ENCODE assay signal across 13 cellular contexts in the genomic region with DNA sequence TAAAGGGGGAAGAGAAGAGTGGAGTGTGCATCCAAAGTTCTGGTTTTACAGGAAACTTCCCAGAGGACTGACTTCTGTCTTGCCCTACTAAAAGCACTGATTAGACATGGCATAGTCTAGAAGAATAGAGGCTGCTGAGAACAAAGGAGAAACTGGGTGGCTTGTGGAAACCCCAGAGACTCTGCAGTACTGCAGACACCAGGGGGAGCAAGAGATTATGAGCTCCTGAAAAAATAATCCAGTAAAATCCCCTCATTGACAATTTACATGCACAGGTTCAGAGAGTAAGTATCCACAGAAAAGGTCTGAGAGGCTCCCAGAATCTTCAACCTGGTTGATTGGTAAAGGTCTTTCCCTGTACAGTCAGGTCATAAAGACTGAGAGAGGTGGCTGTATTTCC. TPM values are rescaled to one million over a fixed set of nuclear protein-coding genes. Genes with fewer than 3 reads are reported as not detected.
DNase-seq lines count a peak whose midpoint lies in the region; ATAC-seq and TF ChIP-seq lines count a peak whose summit lies in the region.
"Had no signal": no experiment of that assay in that cellular context is flagged by ENCODE, and none has a peak within 500 bp of the region (broad histone marks: within the 10 kb centered on the region; RNA-seq: fewer than 3 reads in every experiment).

No MANE protein-coding gene starts in this region.

- peak overlapping the region; percentile 79 for H3K27ac Mint-ChIP-seq in glutamatergic neuron (ENCODE audit: unreplicated experiment)
- H3K27ac Mint-ChIP-seq in CD4-positive, alpha-beta T cell: no peak overlapping the region
- H3K27ac Mint-ChIP-seq: naive thymus-derived CD8-positive, alpha-beta T cell had no signal

- H3K9me3 Mint-ChIP-seq in glutamatergic neuron (ENCODE audit: unreplicated experiment): peaks cover 7% of the 10 kb centered on the region
- H3K9me3 Mint-ChIP-seq in CD4-positive, alpha-beta T cell: peaks cover 9% of the 10 kb centered on the region

- no peak overlapping the region for H3K9ac ChIP-seq in PC-3 (ENCODE audit: low read length)

- no peak for ATAC-seq in PC-3
- ATAC-seq in CD4-positive, alpha-beta T cell (ENCODE audit: poor library complexity): no peak
- no peak for ATAC-seq in GM21447 (IDR thresholded peaks at IDR 0.05; ENCODE audit: unreplicated experiment)
- ATAC-seq: naive thymus-derived CD8-positive, alpha-beta T cell had no signal

- H3K4me3 ChIP-seq in GM12875 (ENCODE audit: low read depth, low read length): no peak overlapping the region
- H3K4me3 ChIP-seq in PC-3 (ENCODE audit: low read length): no peak overlapping the region
- H3K4me3 ChIP-seq: MG63 had no signal

- POLR2A ChIA-PET in PC-3 (lab: Charles Lee; ENCODE audit: unreplicated experiment): no interaction called here
- POLR2A ChIA-PET in CD4-positive, alpha-beta T cell (lab: Charles Lee): no interaction called here

- H3K27ac ChIP-seq in 22Rv1 (no peak overlapping the region), PC-3 (ENCODE audit: low read length) (no peak overlapping the region)
- no peak overlapping the region for H3K27ac ChIP-seq in CD4-positive, alpha-beta T cell (ENCODE audit: low read depth, low read length)

- H4K20me1 ChIP-seq in PC-3 (ENCODE audit: low read length): no peaks in the 10 kb centered on the region

- no peaks in the 10 kb centered on the region for H3K36me3 ChIP-seq in PC-3 (ENCODE audit: low read depth, low read length)
- H3K36me3 ChIP-seq: MG63 had no signal

- H3K4me1 ChIP-seq in PC-3 (ENCODE audit: insufficient read depth, low read length): no peaks in the 10 kb centered on the region

- H3K27me3 Mint-ChIP-seq in glutamatergic neuron (ENCODE audit: unreplicated experiment): peaks cover 2% of the 10 kb centered on the region
- H3K27me3 Mint-ChIP-seq in CD4-positive, alpha-beta T cell: no peaks in the 10 kb centered on the region

- no peaks in the 10 kb centered on the region for H3K9me2 ChIP-seq in PC-3 (replicated peaks; ENCODE audit: low read length)

- DNase-seq in PC-3 (peak; percentile 24), glutamatergic neuron (no peak), NOMO-1 treated with dmso at 0.1 percent for 144 hours (lab: John Stamatoyannopoulos, UW; ENCODE audit: unreplicated experiment) (no peak)
- DNase-seq in effector CD8-positive, alpha-beta T cell (lab: John Stamatoyannopoulos, UW): no peak
- no peak for DNase-seq in CD4-positive, alpha-beta T cell
- DNase-seq: DMS153; effector memory CD4-positive, alpha-beta T cell; MG63; naive thymus-derived CD8-positive, alpha-beta T cell had no signal

- H2AFZ ChIP-seq in PC-3 (ENCODE audit: low read length): no peak overlapping the region

- peak; percentile 63 for TF ChIP-seq CTCF in 22Rv1 (IDR thresholded peaks at IDR 0.05)
- TF ChIP-seq CTCF in GM12875 (IDR thresholded peaks at IDR 0.05; ENCODE audit: borderline replicate concordance, insufficient read depth, low read depth, low read length): peak; percentile 33; the same call in 1 of the 2 replicates
- peak; percentile 65 for TF ChIP-seq CTCF in PC-3 (conservative IDR thresholded peaks at IDR 0.05; ENCODE audit: low read depth, low read length)
- TF ChIP-seq CTCF in glutamatergic neuron (IDR thresholded peaks at IDR 0.05; ENCODE audit: partially characterized antibody, unreplicated experiment): peak; percentile 58
- no peak for TF ChIP-seq CTCF in CD4-positive, alpha-beta T cell (IDR thresholded peaks at IDR 0.05)

- no peak overlapping the region for H3K4me3 Mint-ChIP-seq in glutamatergic neuron (ENCODE audit: unreplicated experiment)
- H3K4me3 Mint-ChIP-seq in CD4-positive, alpha-beta T cell: no peak overlapping the region
- H3K4me3 Mint-ChIP-seq: naive thymus-derived CD8-positive, alpha-beta T cell had no signal

- intact Hi-C loops in PC-3 (cut with micrococcal nuclease): loop anchor here (1.0 kb wide), 1 partner anchor 369 kb away; no protein-coding TSS in a partner anchor
- intact Hi-C loops in CD4-positive, alpha-beta T cell (cut with DNase I, micrococcal nuclease): no loop called here

- no peaks in the 10 kb centered on the region for H3K9me3 ChIP-seq in PC-3 (ENCODE audit: low read length)
- H3K9me3 ChIP-seq in CD4-positive, alpha-beta T cell (ENCODE audit: control insufficient read depth, low read length): no peaks in the 10 kb centered on the region
- H3K9me3 ChIP-seq: MG63 had no signal

- CTCF ChIA-PET in PC-3 (lab: Charles Lee): interaction anchor here (0.7 kb wide), 1 partner anchor 78 kb away, joined by 3 read pairs; no protein-coding TSS in a partner anchor
- CTCF ChIA-PET in CD4-positive, alpha-beta T cell (lab: Charles Lee): no interaction called here

- H3K79me2 ChIP-seq in PC-3 (ENCODE audit: low read length): no peaks in the 10 kb centered on the region

- BruUV-seq in PC-3 (replicated peaks; lab: Mats Ljungman, UMichigan): no TSS peak

- peaks cover 4% of the 10 kb centered on the region for H3K4me1 Mint-ChIP-seq in glutamatergic neuron (ENCODE audit: low read depth, unreplicated experiment)
- no peaks in the 10 kb centered on the region for H3K4me1 Mint-ChIP-seq in CD4-positive, alpha-beta T cell (ENCODE audit: low read depth)
- H3K4me1 Mint-ChIP-seq: naive thymus-derived CD8-positive, alpha-beta T cell had no signal

- no peaks in the 10 kb centered on the region for H3K27me3 ChIP-seq in PC-3 (ENCODE audit: low read length)
- no peaks in the 10 kb centered on the region for H3K27me3 ChIP-seq in CD4-positive, alpha-beta T cell (ENCODE audit: control insufficient read depth, insufficient read depth, low read length)
- H3K27me3 ChIP-seq: MG63 had no signal

- H3F3A ChIP-seq in PC-3 (ENCODE audit: low read length, unreplicated experiment): no peaks in the 10 kb centered on the region

- no peak overlapping the region for H3K4me2 ChIP-seq in PC-3 (ENCODE audit: low read length)

- H3K36me3 Mint-ChIP-seq in glutamatergic neuron (ENCODE audit: unreplicated experiment): no peaks in the 10 kb centered on the region
- H3K36me3 Mint-ChIP-seq in CD4-positive, alpha-beta T cell (ENCODE audit: low read depth): no peaks in the 10 kb centered on the region

RNA-seq across cellular contexts. Expression of gene CLVS2, which starts 48.7 kb away (rescaled TPM):
- total RNA-seq in PC-3 (2014; rRNA removed) (not detected in 2 replicates), glutamatergic neuron (ENCODE audit: unreplicated experiment) (18.6 TPM)
- total RNA-seq in CD4-positive, alpha-beta T cell: not detected
- total RNA-seq: activated CD8-positive, alpha-beta memory T cell treated with anti-CD3 and anti-CD28 coated beads for 36 hours; naive thymus-derived CD8-positive, alpha-beta T cell had no signal

Comparison
In these comparisons a context has a peak if more than half of its experiments do, and no peak if none do; other contexts are left out.
1. RNA of gene CLVS2, which starts 48.7 kb away (total RNA-seq): 18.6 TPM in glutamatergic neuron (single experiment); not detected in PC-3 and not detected in CD4-positive, alpha-beta T cell; every median in the first group is over 10 times any median in the second.